ENCODE assay signal across 8 cellular contexts in the genomic region with DNA sequence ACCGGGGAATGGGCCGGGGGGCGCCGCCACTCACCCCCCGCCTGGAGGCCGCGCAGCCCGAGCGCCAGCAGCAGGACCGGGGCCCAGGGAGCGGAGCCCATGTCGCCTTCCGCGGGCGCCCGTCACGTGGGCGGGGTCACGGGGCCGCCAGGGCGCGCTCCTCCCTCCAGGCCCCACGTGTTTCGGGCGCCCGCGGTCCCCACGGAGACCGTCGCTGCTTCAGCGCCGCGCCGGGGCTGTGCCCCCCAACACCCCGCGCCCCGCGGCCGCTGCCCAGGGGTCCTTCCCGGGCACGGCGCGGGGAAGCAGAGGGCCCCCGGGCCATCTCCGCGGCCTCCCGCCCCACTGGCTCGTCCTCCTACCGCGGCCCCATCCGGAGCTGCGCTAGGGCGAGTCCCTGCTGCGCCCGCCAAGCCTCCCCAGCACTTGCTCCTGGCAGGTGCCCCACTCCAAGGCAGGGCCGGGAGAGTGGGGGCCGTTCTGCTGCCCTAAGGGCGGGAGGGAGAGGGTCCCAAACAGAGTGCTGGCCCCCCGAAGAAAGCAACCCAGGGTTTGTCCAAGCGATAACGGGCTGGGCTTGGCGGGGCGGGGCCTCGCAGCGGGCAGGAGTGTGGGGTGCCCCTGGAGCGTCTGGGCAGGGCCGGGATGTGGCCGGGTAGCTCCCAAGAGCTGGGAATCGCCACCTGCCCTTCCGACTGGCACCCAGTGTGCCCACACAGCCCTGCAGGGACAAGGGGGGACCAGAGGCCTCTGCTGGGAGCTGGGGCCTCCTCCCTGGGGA. TPM values are rescaled to one million over a fixed set of nuclear protein-coding genes. Genes with fewer than 3 reads are reported as not detected.
A peak's percentile ranks its signal among the peaks of the same experiment; 100 is the strongest.
DNase-seq lines count a peak whose midpoint lies in the region; ATAC-seq and TF ChIP-seq lines count a peak whose summit lies in the region.

DPP7 (minus strand) TSS at position 121 of the 781 bp plus-strand sequence; CDS start at position 101, 20 bp downstream.

- H3K9me3 ChIP-seq in HCT116 (ENCODE audit: control insufficient read depth in 1 of 2, insufficient read depth in 1 of 2, low read depth in 1 of 2, low read length in 2 of 2) (no peaks in the 10 kb centered on the region), lower lobe of right lung (no peaks in the 10 kb centered on the region)

- H3K4me1 ChIP-seq in HCT116 (ENCODE audit: control insufficient read depth in 1 of 2, insufficient read depth in 2 of 2, low read length in 2 of 2) (peaks cover 4 to 19% of the 10 kb centered on the region in 2 experiments), lower lobe of right lung (peaks cover 14% of the 10 kb centered on the region)

- peak within 1 kb of the TSS; percentile 83 for H3K9ac ChIP-seq in HCT116 (ENCODE audit: low read length)

- H2AFZ ChIP-seq in HCT116 (ENCODE audit: low read depth, low read length, poor library complexity, severe bottlenecking): peak within 1 kb of the TSS; percentile 68

- H3K79me2 ChIP-seq in HCT116 (ENCODE audit: insufficient read depth, low read length): peaks cover 19% of the 10 kb centered on the region

- BruUV-seq in HCT116 (replicated peaks; lab: Mats Ljungman, UMichigan): no TSS peak

- TF ChIP-seq CTCF in GM12865 (IDR thresholded peaks at IDR 0.05; ENCODE audit: insufficient read depth, low read depth, low read length, missing control alignments) (no peak), HCT116 (IDR thresholded peaks at IDR 0.05 in 2 of 3, conservative IDR thresholded peaks at IDR 0.05 in 1 of 3; ENCODE audit: borderline replicate concordance in 1 of 3, insufficient read depth in 1 of 3, low read depth in 2 of 3, low read length in 2 of 3) (no peak), lower lobe of right lung (IDR thresholded peaks at IDR 0.05) (no peak)

- H3K36me3 ChIP-seq in HCT116 (ENCODE audit: control insufficient read depth in 1 of 2, insufficient read depth in 2 of 2, low read length in 2 of 2) (peaks cover 8 to 29% of the 10 kb centered on the region in 2 experiments; a peak in 3 of 4 replicates), lower lobe of right lung (peaks cover 32% of the 10 kb centered on the region)

- RAD21 ChIA-PET in HCT116 (lab: Charles Lee; ENCODE audit: low non-redundant PET in 1 of 2, low total read pairs in 2 of 2, uncharacterized antibody in 2 of 2, unreplicated experiment in 2 of 2): no interaction called here

- peak within 1 kb of the TSS; percentile 78 for H3K4me3 ChIP-seq in GM12865 (ENCODE audit: low read depth, low read length)
- peak within 1 kb of the TSS; percentile 54 to 67 for H3K4me3 ChIP-seq in HCT116 (replicated peaks in 1 of 2; ENCODE audit: low read depth in 1 of 2, low read length in 2 of 2)
- H3K4me3 ChIP-seq in lower lobe of right lung: peak within 1 kb of the TSS; percentile 85

- CTCF ChIA-PET in HCT116 (lab: Charles Lee): interaction anchor here (0.7 to 1.2 kb wide), 2 partner anchors 68 to 112 kb away, joined by 3 to 5 read pairs; partner anchors contain the start of genes NPDC1 and RNF224

- ATAC-seq in HCT116 (peak; percentile 80), lower lobe of right lung (peak; percentile 89 to 94), HG02973 (IDR thresholded peaks at IDR 0.05; ENCODE audit: unreplicated experiment) (no peak)

- intact Hi-C loops in HCT116 (cut with micrococcal nuclease): no loop called here
- intact Hi-C loops in lower lobe of right lung (cut with DNase I): no loop called here

- H3K4me2 ChIP-seq in HCT116 (ENCODE audit: low read length): peak within 1 kb of the TSS; percentile 96

- H3K27ac ChIP-seq in HCT116 (ENCODE audit: low read depth, low read length): peak within 1 kb of the TSS; percentile 72
- H3K27ac ChIP-seq in lower lobe of right lung: peak within 1 kb of the TSS; percentile 69

- H3K9me2 ChIP-seq in HCT116 (ENCODE audit: insufficient read depth): no peaks in the 10 kb centered on the region

- TF ChIP-seq POLR2A in HCT116 (IDR thresholded peaks at IDR 0.05; ENCODE audit: borderline replicate concordance, extremely low read depth, insufficient read depth, insufficient read length): no peak

- no peaks in the 10 kb centered on the region for H4K20me1 ChIP-seq in HCT116 (ENCODE audit: insufficient read depth)

- H3K27me3 ChIP-seq in HCT116 (ENCODE audit: insufficient read depth, low read length) (no peaks in the 10 kb centered on the region), lower lobe of right lung (ENCODE audit: low read depth) (no peaks in the 10 kb centered on the region)

- DNase-seq in GM12865 (ENCODE audit: low read depth): peak; percentile 82
- no peak for DNase-seq in HCT116 (ENCODE audit: low read depth, low spot score)
- DNase-seq in NCI-H2196 (lab: John Stamatoyannopoulos, UW; ENCODE audit: unreplicated experiment): peak; percentile 50
- peak; percentile 77 for DNase-seq in activated CD4-positive, alpha-beta T cell treated with anti-CD3 and anti-CD28 coated beads, Interleukin-2, amount 50 U/mL, for 1 hour
- peak; percentile 60 for DNase-seq in dermis blood vessel endothelial cell
- DNase-seq in lower lobe of right lung: peak; percentile 87
- peak; percentile 60 to 80 (median 65) for DNase-seq in stimulated activated CD4-positive, alpha-beta T cell treated with anti-CD3 and anti-CD28 coated beads, TNF-alpha, amount 100 ng/mL, for 24 hours (ENCODE audit: low read depth in 3 of 3)

- TF ChIP-seq RAD21 in HCT116 (IDR thresholded peaks at IDR 0.05; ENCODE audit: low read depth): no peak

- POLR2A ChIA-PET in HCT116 (lab: Charles Lee): interaction anchor here (0.6 to 2.0 kb wide), 3 partner anchors 8 to 126 kb away, joined by 3 to 5 read pairs (median 3); partner anchors contain the start of gene TUBB4B

TF ChIP-seq in HCT116, 20 proteins besides CTCF, POLR2A, EP300 and RAD21 (continues in another document):
- TF ChIP-seq, protein P1, sequence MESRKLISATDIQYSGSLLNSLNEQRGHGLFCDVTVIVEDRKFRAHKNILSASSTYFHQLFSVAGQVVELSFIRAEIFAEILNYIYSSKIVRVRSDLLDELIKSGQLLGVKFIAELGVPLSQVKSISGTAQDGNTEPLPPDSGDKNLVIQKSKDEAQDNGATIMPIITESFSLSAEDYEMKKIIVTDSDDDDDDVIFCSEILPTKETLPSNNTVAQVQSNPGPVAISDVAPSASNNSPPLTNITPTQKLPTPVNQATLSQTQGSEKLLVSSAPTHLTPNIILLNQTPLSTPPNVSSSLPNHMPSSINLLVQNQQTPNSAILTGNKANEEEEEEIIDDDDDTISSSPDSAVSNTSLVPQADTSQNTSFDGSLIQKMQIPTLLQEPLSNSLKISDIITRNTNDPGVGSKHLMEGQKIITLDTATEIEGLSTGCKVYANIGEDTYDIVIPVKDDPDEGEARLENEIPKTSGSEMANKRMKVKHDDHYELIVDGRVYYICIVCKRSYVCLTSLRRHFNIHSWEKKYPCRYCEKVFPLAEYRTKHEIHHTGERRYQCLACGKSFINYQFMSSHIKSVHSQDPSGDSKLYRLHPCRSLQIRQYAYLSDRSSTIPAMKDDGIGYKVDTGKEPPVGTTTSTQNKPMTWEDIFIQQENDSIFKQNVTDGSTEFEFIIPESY (IDR thresholded peaks at IDR 0.05; ENCODE audit: extremely low read depth, insufficient replicate concordance, low read length): no peak
- peak; percentile 83 for TF ChIP-seq POLR2AphosphoS5 (IDR thresholded peaks at IDR 0.05; ENCODE audit: low read depth, low read length)
- TF ChIP-seq JUND (IDR thresholded peaks at IDR 0.05): no peak
- TF ChIP-seq CEBPB (IDR thresholded peaks at IDR 0.05; ENCODE audit: low read depth): no peak
- no peak for TF ChIP-seq FOSL1 (IDR thresholded peaks at IDR 0.05; ENCODE audit: low read depth)
- TF ChIP-seq CBX3 (IDR thresholded peaks at IDR 0.05; ENCODE audit: low read depth): no peak
- TF ChIP-seq SIN3A (IDR thresholded peaks at IDR 0.05; ENCODE audit: low read depth): peak; percentile 61
- TF ChIP-seq TCF7L2 (IDR thresholded peaks at IDR 0.05; ENCODE audit: borderline replicate concordance, extremely low read depth, insufficient read depth, insufficient read length): no peak
- TF ChIP-seq SP1 (IDR thresholded peaks at IDR 0.05; ENCODE audit: low read depth): no peak
- TF ChIP-seq, protein P2, sequence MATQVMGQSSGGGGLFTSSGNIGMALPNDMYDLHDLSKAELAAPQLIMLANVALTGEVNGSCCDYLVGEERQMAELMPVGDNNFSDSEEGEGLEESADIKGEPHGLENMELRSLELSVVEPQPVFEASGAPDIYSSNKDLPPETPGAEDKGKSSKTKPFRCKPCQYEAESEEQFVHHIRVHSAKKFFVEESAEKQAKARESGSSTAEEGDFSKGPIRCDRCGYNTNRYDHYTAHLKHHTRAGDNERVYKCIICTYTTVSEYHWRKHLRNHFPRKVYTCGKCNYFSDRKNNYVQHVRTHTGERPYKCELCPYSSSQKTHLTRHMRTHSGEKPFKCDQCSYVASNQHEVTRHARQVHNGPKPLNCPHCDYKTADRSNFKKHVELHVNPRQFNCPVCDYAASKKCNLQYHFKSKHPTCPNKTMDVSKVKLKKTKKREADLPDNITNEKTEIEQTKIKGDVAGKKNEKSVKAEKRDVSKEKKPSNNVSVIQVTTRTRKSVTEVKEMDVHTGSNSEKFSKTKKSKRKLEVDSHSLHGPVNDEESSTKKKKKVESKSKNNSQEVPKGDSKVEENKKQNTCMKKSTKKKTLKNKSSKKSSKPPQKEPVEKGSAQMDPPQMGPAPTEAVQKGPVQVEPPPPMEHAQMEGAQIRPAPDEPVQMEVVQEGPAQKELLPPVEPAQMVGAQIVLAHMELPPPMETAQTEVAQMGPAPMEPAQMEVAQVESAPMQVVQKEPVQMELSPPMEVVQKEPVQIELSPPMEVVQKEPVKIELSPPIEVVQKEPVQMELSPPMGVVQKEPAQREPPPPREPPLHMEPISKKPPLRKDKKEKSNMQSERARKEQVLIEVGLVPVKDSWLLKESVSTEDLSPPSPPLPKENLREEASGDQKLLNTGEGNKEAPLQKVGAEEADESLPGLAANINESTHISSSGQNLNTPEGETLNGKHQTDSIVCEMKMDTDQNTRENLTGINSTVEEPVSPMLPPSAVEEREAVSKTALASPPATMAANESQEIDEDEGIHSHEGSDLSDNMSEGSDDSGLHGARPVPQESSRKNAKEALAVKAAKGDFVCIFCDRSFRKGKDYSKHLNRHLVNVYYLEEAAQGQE (IDR thresholded peaks at IDR 0.05; ENCODE audit: low read depth): no peak
- TF ChIP-seq MAX (IDR thresholded peaks at IDR 0.05): peak; percentile 92
- TF ChIP-seq ELF1 (IDR thresholded peaks at IDR 0.05; ENCODE audit: borderline replicate concordance, low read depth): no peak
- no peak for TF ChIP-seq ATF3 (IDR thresholded peaks at IDR 0.05)

RNA-seq across cellular contexts. Expression of gene DPP7, which starts in this region (rescaled TPM):
- 291 TPM for total RNA-seq in HCT116 (2021; ENCODE audit: unreplicated experiment)
- polyA plus RNA-seq in HCT116 (2012): 302 and 326 TPM in 2 replicates
- 81.5 and 98.5 TPM in 2 replicates for total RNA-seq in dermis blood vessel endothelial cell
- total RNA-seq in lower lobe of right lung: 190 TPM
